ENCODE assay signal across 28 cellular contexts in genomic region chr1:4877426-4877825, GRCh38.
"Had no signal": no experiment of that assay in that cellular context is flagged by ENCODE, and none has a peak within 500 bp of the region (broad histone marks: within the 10 kb centered on the region; RNA-seq: fewer than 3 reads in every experiment).

No MANE protein-coding gene starts in this region.

- H3K36me3 ChIP-seq: stomach, suprapubic skin, thoracic aorta, thyroid gland, tibial artery, tibial nerve, transverse colon, upper lobe of left lung, upper lobe of right lung, uterus, vagina had no signal

- H3K4me1 Mint-ChIP-seq: stimulated activated effector memory CD8-positive, alpha-beta T cell treated with anti-CD3 and anti-CD28 coated beads, Interleukin-12 subunit alpha, Interleukin-12 subunit beta, amount 100 ng/mL, for 72 hours; stimulated activated memory B cell treated with anti-CD40 and anti-IgM and Interleukin-4, amounts not matched to agents 10 μg/mL and 1 μg/mL and 100 μg/mL, for 72 hours; stimulated activated naive B cell treated with anti-CD40 and anti-IgM and Interleukin-4, amounts not matched to agents 10 μg/mL and 1 μg/mL and 100 μg/mL, for 72 hours; stimulated activated naive CD8-positive, alpha-beta T cell treated with anti-CD3 and anti-CD28 coated beads, Interleukin-15, amount 100 ng/mL, for 72 hours had no signal

- H3K4me3 ChIP-seq: stomach, suprapubic skin, testis, thoracic aorta, thyroid gland, tibial artery, tibial nerve, transverse colon, upper lobe of left lung, upper lobe of right lung, uterus, vagina had no signal

- H3K4me1 ChIP-seq: stomach, suprapubic skin, testis, thyroid gland, tibial artery, tibial nerve, transverse colon, upper lobe of left lung, upper lobe of right lung, uterus, vagina had no signal

- H3K36me3 Mint-ChIP-seq: stimulated activated effector memory CD8-positive, alpha-beta T cell treated with anti-CD3 and anti-CD28 coated beads, Interleukin-12 subunit alpha, Interleukin-12 subunit beta, amount 100 ng/mL, for 72 hours; stimulated activated memory B cell treated with anti-CD40 and anti-IgM and Interleukin-4, amounts not matched to agents 10 μg/mL and 1 μg/mL and 100 μg/mL, for 72 hours; stimulated activated naive B cell treated with anti-CD40 and anti-IgM and Interleukin-4, amounts not matched to agents 10 μg/mL and 1 μg/mL and 100 μg/mL, for 72 hours; type B pancreatic cell had no signal

- H3K9me3 ChIP-seq: suprapubic skin, testis, thoracic aorta, thyroid gland, tibial artery, transverse colon, upper lobe of left lung, upper lobe of right lung, uterus, vagina had no signal

- ATAC-seq: stimulated activated effector memory CD8-positive, alpha-beta T cell treated with anti-CD3 and anti-CD28 coated beads, Interleukin-12 subunit alpha, Interleukin-12 subunit beta, amount 100 ng/mL, for 72 hours; stimulated activated memory B cell treated with anti-CD40 and anti-IgM and Interleukin-4, amounts not matched to agents 10 μg/mL and 1 μg/mL and 100 μg/mL, for 72 hours; stimulated activated naive B cell treated with anti-CD40 and anti-IgM and Interleukin-4, amounts not matched to agents 10 μg/mL and 1 μg/mL and 100 μg/mL, for 72 hours; stimulated activated naive CD8-positive, alpha-beta T cell treated with anti-CD3 and anti-CD28 coated beads, Interleukin-15, amount 100 ng/mL, for 72 hours; stimulated activated naive CD8-positive, alpha-beta T cell treated with anti-CD3 and anti-CD28 coated beads, Interleukin-15, Interleukin-2, amounts not matched to agents 100 U/mL and 50 U/mL, for 24 hours; upper lobe of right lung had no signal

- H3K27ac Mint-ChIP-seq: stimulated activated effector memory CD8-positive, alpha-beta T cell treated with anti-CD3 and anti-CD28 coated beads, Interleukin-12 subunit alpha, Interleukin-12 subunit beta, amount 100 ng/mL, for 72 hours; stimulated activated memory B cell treated with anti-CD40 and anti-IgM and Interleukin-4, amounts not matched to agents 10 μg/mL and 1 μg/mL and 100 μg/mL, for 72 hours; stimulated activated naive B cell treated with anti-CD40 and anti-IgM and Interleukin-4, amounts not matched to agents 10 μg/mL and 1 μg/mL and 100 μg/mL, for 72 hours; stimulated activated naive CD8-positive, alpha-beta T cell treated with anti-CD3 and anti-CD28 coated beads, Interleukin-15, amount 100 ng/mL, for 72 hours; stimulated activated naive CD8-positive, alpha-beta T cell treated with anti-CD3 and anti-CD28 coated beads, Interleukin-15, Interleukin-2, amounts not matched to agents 100 ng/mL and 50 ng/mL, for 24 hours; type B pancreatic cell had no signal

- DNase-seq: stimulated activated CD4-positive, alpha-beta T cell treated with anti-CD3 and anti-CD28 coated beads, Interleukin-2, amount 100 ng/mL, for 48 hours; stimulated activated CD4-positive, alpha-beta T cell treated with anti-CD3 and anti-CD28 coated beads, Interleukin-4, amount 100 ng/mL, for 1 hour; stimulated activated CD4-positive, alpha-beta T cell treated with anti-CD3 and anti-CD28 coated beads, Interleukin-4, amount 100 ng/mL, for 24 hours; stimulated activated CD4-positive, alpha-beta T cell treated with anti-CD3 and anti-CD28 coated beads, Interleukin-4, amount 100 ng/mL, for 4 hours; stimulated activated CD8-positive, alpha-beta memory T cell treated with anti-CD3 and anti-CD28 coated beads, Interleukin-4, amount 100 ng/mL, for 48 hours; stimulated activated naive B cell treated with anti-CD40 and anti-IgM and Interleukin-4, amounts not matched to agents 10 μg/mL and 1 μg/mL and 100 μg/mL, for 72 hours; stimulated activated naive CD4-positive, alpha-beta T cell; stimulated activated naive CD4-positive, alpha-beta T cell treated with Interleukin-2 at 50 U/mL for 16 hours; stimulated activated naive CD8-positive, alpha-beta T cell treated with anti-CD3 and anti-CD28 coated beads, Interleukin-15, amount 100 ng/mL, for 72 hours; stimulated activated naive CD8-positive, alpha-beta T cell treated with anti-CD3 and anti-CD28 coated beads, Interleukin-15, Interleukin-2, amounts not matched to agents 100 U/mL and 50 U/mL, for 24 hours; stomach; substantia nigra; testis; thyroid gland; tibial artery; transverse colon; trophoblast cell; upper lobe of left lung; upper lobe of right lung; uterus had no signal

- H3K4me3 Mint-ChIP-seq: stimulated activated effector memory CD8-positive, alpha-beta T cell treated with anti-CD3 and anti-CD28 coated beads, Interleukin-12 subunit alpha, Interleukin-12 subunit beta, amount 100 ng/mL, for 72 hours; stimulated activated memory B cell treated with anti-CD40 and anti-IgM and Interleukin-4, amounts not matched to agents 10 μg/mL and 1 μg/mL and 100 μg/mL, for 72 hours; stimulated activated naive B cell treated with anti-CD40 and anti-IgM and Interleukin-4, amounts not matched to agents 10 μg/mL and 1 μg/mL and 100 μg/mL, for 72 hours; stimulated activated naive CD8-positive, alpha-beta T cell treated with anti-CD3 and anti-CD28 coated beads, Interleukin-15, amount 100 ng/mL, for 72 hours; stimulated activated naive CD8-positive, alpha-beta T cell treated with anti-CD3 and anti-CD28 coated beads, Interleukin-15, Interleukin-2, amounts not matched to agents 100 ng/mL and 50 ng/mL, for 24 hours; type B pancreatic cell had no signal

- H3K27me3 ChIP-seq: suprapubic skin, testis, thyroid gland, tibial artery, tibial nerve, transverse colon, upper lobe of left lung, uterus, vagina had no signal

- H3K9me3 Mint-ChIP-seq: stimulated activated effector memory CD8-positive, alpha-beta T cell treated with anti-CD3 and anti-CD28 coated beads, Interleukin-12 subunit alpha, Interleukin-12 subunit beta, amount 100 ng/mL, for 72 hours; stimulated activated memory B cell treated with anti-CD40 and anti-IgM and Interleukin-4, amounts not matched to agents 10 μg/mL and 1 μg/mL and 100 μg/mL, for 72 hours; stimulated activated naive CD8-positive, alpha-beta T cell treated with anti-CD3 and anti-CD28 coated beads, Interleukin-15, amount 100 ng/mL, for 72 hours; stimulated activated naive CD8-positive, alpha-beta T cell treated with anti-CD3 and anti-CD28 coated beads, Interleukin-15, Interleukin-2, amounts not matched to agents 100 ng/mL and 50 ng/mL, for 24 hours; type B pancreatic cell had no signal

- H3K27ac ChIP-seq: stomach, suprapubic skin, testis, thoracic aorta, thyroid gland, tibial artery, tibial nerve, transverse colon, upper lobe of left lung, upper lobe of right lung, uterus, vagina had no signal
